ENCODE assay signal across 8 cellular contexts in genomic region chr1:214548988-214549387, GRCh38. TPM values are rescaled to one million over a fixed set of nuclear protein-coding genes. Genes with fewer than 3 reads are reported as not detected.
DNase-seq lines count a peak whose midpoint lies in the region; ATAC-seq, FAIRE-seq and TF ChIP-seq lines count a peak whose summit lies in the region.

No MANE protein-coding gene starts in this region.

- TF ChIP-seq CTCF in AG10803 (conservative IDR thresholded peaks at IDR 0.05; ENCODE audit: low read length) (no peak), Loucy (conservative IDR thresholded peaks at IDR 0.05; ENCODE audit: low read length) (no peak), Peyer's patch (IDR thresholded peaks at IDR 0.05) (no peak)

- H3K4me1 ChIP-seq in Loucy (ENCODE audit: insufficient read depth, low read length, poor library complexity, severe bottlenecking) = peaks cover 68% of the 10 kb centered on the region
- H3K4me1 ChIP-seq in Peyer's patch = peaks cover 0 to 5% (median 0%) of the 10 kb centered on the region in 4 donors

- no peak for FAIRE-seq in frontal cortex (lab: Jason Lieb, UNC)

- H4K20me1 ChIP-seq in Loucy (ENCODE audit: insufficient read depth, low read length, poor library complexity, severe bottlenecking) = no peaks in the 10 kb centered on the region

- H3K4me2 ChIP-seq in Loucy (ENCODE audit: low read depth, low read length, poor library complexity, severe bottlenecking) = peak overlapping the region; percentile 78

- DNase-seq in AG10803 (ENCODE audit: low read depth) (peak; percentile 63), epithelial cell of prostate (ENCODE audit: low read depth, low spot score) (no peak), myocyte (ENCODE audit: low read depth) (peak; percentile 67), DMS114 treated with DMSO at 0.1 percent for 48 hours (lab: John Stamatoyannopoulos, UW; ENCODE audit: unreplicated experiment) (no peak), frontal cortex (ENCODE audit: low spot score in 2 of 2) (no peak), Peyer's patch (no peak)

- peaks cover 5% of the 10 kb centered on the region; the same call in 1 of the 2 replicates for H3F3A ChIP-seq in Loucy (ENCODE audit: low read depth)

- no peaks in the 10 kb centered on the region for H3K9me2 ChIP-seq in Loucy (replicated peaks; ENCODE audit: low read depth, low read length)

- peak overlapping the region; percentile 97 for H3K27ac ChIP-seq in epithelial cell of prostate
- H3K27ac ChIP-seq in Peyer's patch = no peak overlapping the region

- ATAC-seq in HG02763 (IDR thresholded peaks at IDR 0.05; ENCODE audit: unreplicated experiment) = no peak

- H3K27me3 ChIP-seq in Loucy (ENCODE audit: insufficient read depth, low read length, poor library complexity, severe bottlenecking) = no peaks in the 10 kb centered on the region
- H3K27me3 ChIP-seq in Peyer's patch = no peaks in the 10 kb centered on the region

- H3K36me3 ChIP-seq in Loucy (ENCODE audit: insufficient read depth, low read length) (no peaks in the 10 kb centered on the region), Peyer's patch (no peaks in the 10 kb centered on the region)

- no peaks in the 10 kb centered on the region for H3K9me3 ChIP-seq in Loucy (ENCODE audit: insufficient read depth, low read depth, low read length)
- H3K9me3 ChIP-seq in Peyer's patch = no peaks in the 10 kb centered on the region

- H3K4me3 ChIP-seq in AG10803 (ENCODE audit: low read length) (peak overlapping the region; percentile 95), Loucy (ENCODE audit: low read length, poor library complexity, severe bottlenecking) (peak overlapping the region; percentile 95), Peyer's patch (no peak overlapping the region)

- no peak overlapping the region for H2AFZ ChIP-seq in Loucy (ENCODE audit: low read length)

- peaks cover 78% of the 10 kb centered on the region for H3K79me2 ChIP-seq in Loucy (ENCODE audit: insufficient read depth, low read length)

- no peak for TF ChIP-seq POLR2A in Peyer's patch (IDR thresholded peaks at IDR 0.05)

- H3K9ac ChIP-seq in Loucy (ENCODE audit: low read depth, low read length, poor library complexity, severe bottlenecking) = peak overlapping the region; percentile 87

RNA-seq across cellular contexts. Expression of gene PTPN14, which starts 2.4 kb away (rescaled TPM):
- 17.8 and 19.0 TPM in 2 replicates for total RNA-seq in myocyte
- 26.2 TPM for polyA plus RNA-seq in myocyte (2012)
- 1.6 TPM for total RNA-seq in frontal cortex
- total RNA-seq in Peyer's patch = 1 to 10 TPM; 1.9 to 6.6 (median 4.2) TPM

RNA-seq across cellular contexts. Expression of gene CENPF, which starts 54.0 kb away (rescaled TPM):
- total RNA-seq in myocyte = 2.8 and 3.7 TPM in 2 replicates
- 0.57 TPM for polyA plus RNA-seq in myocyte (2012)
- total RNA-seq in frontal cortex = 17.9 TPM
- total RNA-seq in Peyer's patch = 10 to 100 TPM in 1 of 4 donors, 1 to 10 TPM in 3; 6.1 to 23.9 (median 8.0) TPM

Comparison
In these comparisons a context has a peak if more than half of its experiments do, and no peak if none do; other contexts are left out.
1. DNase-seq: peak in AG10803 (single experiment) and myocyte (single experiment); none in epithelial cell of prostate (single experiment), DMS114 treated with DMSO at 0.1 percent for 48 hours (single experiment), frontal cortex (0 of 2) and Peyer's patch (0 of 3).
2. H3K4me3 ChIP-seq: peak in AG10803 (single experiment) and Loucy (single experiment); none in Peyer's patch (0 of 4).